In the genomic region with DNA sequence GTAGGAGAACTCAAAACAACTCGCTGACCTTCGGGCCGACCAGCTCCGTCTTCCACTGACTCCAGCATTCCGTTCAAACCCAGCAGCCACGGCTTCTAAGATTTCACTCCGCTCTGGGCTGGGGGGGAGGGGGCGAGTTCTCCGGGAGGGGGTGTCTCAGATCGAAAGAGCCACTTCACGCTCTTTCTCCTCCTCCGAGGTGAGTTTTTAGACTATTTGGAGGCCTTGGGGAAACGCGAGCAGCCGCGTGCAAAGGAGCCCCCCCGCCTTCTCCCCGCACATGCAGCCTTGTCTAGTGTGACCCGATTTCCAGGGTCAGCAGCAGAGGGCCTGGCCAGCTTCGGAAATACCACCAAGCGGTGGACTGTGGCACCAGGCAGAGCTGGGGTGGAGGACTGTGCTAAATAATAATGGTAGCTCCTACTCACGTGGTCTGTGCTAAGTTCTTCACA, we compare ENCODE assay signal across 8 cellular contexts.
DNase-seq lines count a peak whose midpoint lies in the region; ATAC-seq, FAIRE-seq and TF ChIP-seq lines count a peak whose summit lies in the region.

No MANE protein-coding gene starts in this region.

- POLR2A ChIA-PET in IMR-90 (lab: Charles Lee; ENCODE audit: unreplicated experiment), result interaction anchor here (1.0 kb wide), 1 partner anchor 12 kb away, joined by 3 read pairs; no protein-coding TSS in a partner anchor

- peak overlapping the region in 1 of 2 experiments; percentile 40; a peak in 2 of 4 replicates for H4K8ac ChIP-seq in IMR-90 (ENCODE audit: low read depth in 2 of 2, low read length in 2 of 2)

- intact Hi-C loops in IMR-90 (cut with micrococcal nuclease), result no loop called here
- intact Hi-C loops in kidney (cut with DNase I), result no loop called here

- H3K9me3 ChIP-seq in IMR-90 (ENCODE audit: control insufficient read depth, insufficient read depth, low read length), result no peaks in the 10 kb centered on the region; the same call in 1 of the 2 replicates
- H3K9me3 ChIP-seq in kidney (ENCODE audit: control insufficient read depth in 1 of 2, low read length in 2 of 2), result no peaks in the 10 kb centered on the region

- peak overlapping the region; percentile 53 for H2AFZ ChIP-seq in IMR-90 (replicated peaks; ENCODE audit: low read length, poor library complexity)

- FAIRE-seq in kidney (lab: Jason Lieb, UNC), result no peak

- 0 out of 2 replicates have a peak overlapping the region, but pooled peaks have one; percentile 29 for H3K4ac ChIP-seq in IMR-90 (ENCODE audit: low read depth, low read length)

- no peak overlapping the region for H2BK5ac ChIP-seq in IMR-90 (ENCODE audit: low read depth, low read length, poor library complexity, severe bottlenecking)

- no peaks in the 10 kb centered on the region for H4K20me1 ChIP-seq in IMR-90 (ENCODE audit: insufficient read depth, low read length)

- no peak overlapping the region for H2AK5ac ChIP-seq in IMR-90 (ENCODE audit: low read depth, low read length)

- peak; percentile 16 for ATAC-seq in IMR-90 (ENCODE audit: low read depth)

- WGBS in IMR-90 (ENCODE audit: extremely low coverage in 2 of 2, insufficient read length in 1 of 2), 2 experiments, result no CpG with 5 or more reads among the region's 22 CpGs

- no peak overlapping the region for H2BK15ac ChIP-seq in IMR-90 (ENCODE audit: low read depth, low read length)

- TF ChIP-seq CTCF in IMR-90 (conservative IDR thresholded peaks at IDR 0.05; ENCODE audit: low read depth, low read length), result no peak
- TF ChIP-seq CTCF in kidney (IDR thresholded peaks at IDR 0.05; ENCODE audit: borderline replicate concordance, extremely low read depth, insufficient read depth), result no peak

- TF ChIP-seq RAD21 in IMR-90 (IDR thresholded peaks at IDR 0.05; ENCODE audit: low read length), result no peak

- CTCF ChIA-PET in IMR-90 (lab: Yijun Ruan, JAX), result no interaction called here

- H3K23ac ChIP-seq in IMR-90 (ENCODE audit: low read depth, low read length), result no peak overlapping the region

- H2AK9ac ChIP-seq in IMR-90 (replicated peaks; ENCODE audit: low read depth, low read length, poor library complexity), result no peak overlapping the region

- H3K9me1 ChIP-seq in IMR-90 (ENCODE audit: insufficient read depth, low read length), result no peaks in the 10 kb centered on the region

- in situ Hi-C loops in IMR-90 (cut with MboI; ENCODE audit: low sequenced_read_pairs), result no loop called here

- H3K18ac ChIP-seq in IMR-90 (ENCODE audit: low read depth, low read length), result no peak overlapping the region

- peaks cover 4% of the 10 kb centered on the region; the same call in 1 of the 2 replicates for H3K27me3 ChIP-seq in IMR-90 (ENCODE audit: control insufficient read depth, insufficient read depth, low read length)

- H3K4me2 ChIP-seq in IMR-90 (ENCODE audit: low read depth, low read length), result no peak overlapping the region; the same call in 1 of the 2 replicates

- no peak overlapping the region for H3K56ac ChIP-seq in IMR-90 (ENCODE audit: extremely low read depth, insufficient read depth, low read length)

- H3K9ac ChIP-seq in IMR-90 (ENCODE audit: low read depth, low read length) (no peak overlapping the region), kidney (ENCODE audit: low read length in 2 of 2) (peak overlapping the region in 1 of 2 donors; percentile 46)

- H2BK20ac ChIP-seq in IMR-90 (ENCODE audit: low read depth, low read length), result no peak overlapping the region

- BruUV-seq in IMR-90 (replicated peaks; lab: Mats Ljungman, UMichigan), result no TSS peak

- H3K79me1 ChIP-seq in IMR-90 (ENCODE audit: low read depth in 1 of 2, low read length in 2 of 2), result peaks cover 0 to 3% of the 10 kb centered on the region in 2 experiments; a peak in 1 of 4 replicates

- no peak overlapping the region; the same call in 1 of the 2 replicates for H3K14ac ChIP-seq in IMR-90 (replicated peaks; ENCODE audit: low read depth, low read length)

- DNase-seq in CD1c-positive myeloid dendritic cell (ENCODE audit: extremely low spot score) (peak; percentile 18), IMR-90 (no peak), amniotic epithelial cell (ENCODE audit: low read depth) (peak; percentile 43), kidney (peak; percentile 82), substantia nigra (lab: John Stamatoyannopoulos, UW) (peak in 6 of 49 donors; percentile 10 to 46 (median 14)), hippocampal formation (lab: John Stamatoyannopoulos, UW) (no peak), DMS79 treated with DMSO at 0.1 percent for 48 hours (lab: John Stamatoyannopoulos, UW) (no peak), NCI-H526 treated with DMSO at 0.1 percent for 48 hours (lab: John Stamatoyannopoulos, UW) (no peak)

- peak overlapping the region; percentile 15 for H4K91ac ChIP-seq in IMR-90 (ENCODE audit: insufficient read depth, low read depth, low read length)

- no peak overlapping the region for H3K27ac ChIP-seq in IMR-90 (ENCODE audit: insufficient read depth, low read length)
- H3K27ac ChIP-seq in kidney (ENCODE audit: low read depth in 2 of 2, low read length in 2 of 2), result peak overlapping the region; percentile 92 to 96
- peak overlapping the region; percentile 79 for H3K27ac ChIP-seq in substantia nigra (ENCODE audit: low read depth, low read length, poor library complexity, severe bottlenecking)

- H4K5ac ChIP-seq in IMR-90 (ENCODE audit: low read depth, low read length), result no peak overlapping the region; the same call in 1 of the 2 replicates

- TF ChIP-seq POLR2A in IMR-90 (IDR thresholded peaks at IDR 0.05; ENCODE audit: low read depth, low read length), result no peak

- H2BK120ac ChIP-seq in IMR-90 (ENCODE audit: low read depth, low read length), result 0 out of 2 replicates have a peak overlapping the region, but pooled peaks have one; percentile 32

- H3K4me1 ChIP-seq in IMR-90 (ENCODE audit: control insufficient read depth, insufficient read depth, low read length) (no peaks in the 10 kb centered on the region; the same call in 1 of the 2 replicates), kidney (ENCODE audit: control insufficient read depth in 1 of 2, insufficient read depth in 1 of 2, low read depth in 1 of 2, low read length in 2 of 2) (peaks cover 15% of the 10 kb centered on the region in 2 donors)

- H3K4me3 ChIP-seq in IMR-90 (ENCODE audit: insufficient read depth, low read depth, low read length) (no peak overlapping the region), kidney (ENCODE audit: low read length in 2 of 2) (peak overlapping the region; percentile 18 to 45)

- H3K36me3 ChIP-seq in IMR-90 (ENCODE audit: control insufficient read depth, insufficient read depth, low read length), result no peaks in the 10 kb centered on the region
- no peaks in the 10 kb centered on the region for H3K36me3 ChIP-seq in kidney (ENCODE audit: control insufficient read depth in 1 of 2, insufficient read depth in 2 of 2, low read length in 2 of 2)

- dilution Hi-C loops in IMR-90 (cut with HindIII; ENCODE audit: low sequenced_read_pairs, unreplicated experiment), result no loop called here

TF ChIP-seq in IMR-90, 13 proteins besides CTCF, POLR2A, EP300 and RAD21:
- TF ChIP-seq CHD1 (IDR thresholded peaks at IDR 0.05; ENCODE audit: low read depth, low read length), result no peak
- TF ChIP-seq, protein P1, sequence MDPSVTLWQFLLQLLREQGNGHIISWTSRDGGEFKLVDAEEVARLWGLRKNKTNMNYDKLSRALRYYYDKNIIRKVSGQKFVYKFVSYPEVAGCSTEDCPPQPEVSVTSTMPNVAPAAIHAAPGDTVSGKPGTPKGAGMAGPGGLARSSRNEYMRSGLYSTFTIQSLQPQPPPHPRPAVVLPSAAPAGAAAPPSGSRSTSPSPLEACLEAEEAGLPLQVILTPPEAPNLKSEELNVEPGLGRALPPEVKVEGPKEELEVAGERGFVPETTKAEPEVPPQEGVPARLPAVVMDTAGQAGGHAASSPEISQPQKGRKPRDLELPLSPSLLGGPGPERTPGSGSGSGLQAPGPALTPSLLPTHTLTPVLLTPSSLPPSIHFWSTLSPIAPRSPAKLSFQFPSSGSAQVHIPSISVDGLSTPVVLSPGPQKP (IDR thresholded peaks at IDR 0.05; ENCODE audit: borderline replicate concordance, low read depth, low read length), result no peak
- no peak for TF ChIP-seq RCOR1 (IDR thresholded peaks at IDR 0.05; ENCODE audit: insufficient replicate concordance, low read length)
- TF ChIP-seq FOS (IDR thresholded peaks at IDR 0.05; ENCODE audit: low read depth, low read length), result no peak
- no peak for TF ChIP-seq MAFK (IDR thresholded peaks at IDR 0.05; ENCODE audit: low read depth, low read length)
- TF ChIP-seq SMC3 (IDR thresholded peaks at IDR 0.05; ENCODE audit: low read depth, low read length), result no peak
- TF ChIP-seq BHLHE40 (IDR thresholded peaks at IDR 0.05; ENCODE audit: low read depth, low read length), result no peak
- TF ChIP-seq NFE2L2 (IDR thresholded peaks at IDR 0.05; ENCODE audit: low read depth, low read length), result no peak
- TF ChIP-seq CEBPB (IDR thresholded peaks at IDR 0.05; ENCODE audit: low read depth, low read length), result no peak
- TF ChIP-seq MAZ (IDR thresholded peaks at IDR 0.05; ENCODE audit: borderline replicate concordance, low read depth, low read length), result no peak
- TF ChIP-seq, protein P2, sequence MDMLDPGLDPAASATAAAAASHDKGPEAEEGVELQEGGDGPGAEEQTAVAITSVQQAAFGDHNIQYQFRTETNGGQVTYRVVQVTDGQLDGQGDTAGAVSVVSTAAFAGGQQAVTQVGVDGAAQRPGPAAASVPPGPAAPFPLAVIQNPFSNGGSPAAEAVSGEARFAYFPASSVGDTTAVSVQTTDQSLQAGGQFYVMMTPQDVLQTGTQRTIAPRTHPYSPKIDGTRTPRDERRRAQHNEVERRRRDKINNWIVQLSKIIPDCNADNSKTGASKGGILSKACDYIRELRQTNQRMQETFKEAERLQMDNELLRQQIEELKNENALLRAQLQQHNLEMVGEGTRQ (IDR thresholded peaks at IDR 0.05; ENCODE audit: low read depth, low read length), result no peak
- no peak for TF ChIP-seq MXI1 (IDR thresholded peaks at IDR 0.05; ENCODE audit: borderline replicate concordance, low read depth, low read length)
- TF ChIP-seq RFX5 (IDR thresholded peaks at IDR 0.05; ENCODE audit: low read depth, low read length), result no peak

Comparison
In these comparisons a context has a peak if more than half of its experiments do, and no peak if none do; other contexts are left out.
1. DNase-seq: peak in CD1c-positive myeloid dendritic cell (single experiment), amniotic epithelial cell (single experiment) and kidney (single experiment); none in IMR-90 (single experiment), hippocampal formation (0 of 2), DMS79 treated with DMSO at 0.1 percent for 48 hours (single experiment) and NCI-H526 treated with DMSO at 0.1 percent for 48 hours (single experiment).